26 cellular contexts compared by ENCODE assay signal in genomic region chr12:129622566-129622965, GRCh38.
"Had no signal": no experiment of that assay in that cellular context is flagged by ENCODE, and none has a peak within 500 bp of the region (broad histone marks: within the 10 kb centered on the region; RNA-seq: fewer than 3 reads in every experiment).

No MANE protein-coding gene starts in this region.

- H3K36me3 ChIP-seq: neural progenitor cell, ovary, right lobe of liver, sigmoid colon, stomach, thyroid gland, tibial nerve, upper lobe of left lung, vagina had no signal

- DNase-seq: naive thymus-derived CD4-positive, alpha-beta T cell; natural killer cell; occipital lobe; ovary; posterior cingulate gyrus; psoas muscle; right cardiac atrium; right lobe of liver; sigmoid colon; small intestine; stimulated activated CD4-positive, alpha-beta T cell treated with anti-CD3 and anti-CD28 coated beads, Interleukin-15, amount 100 ng/mL, for 24 hours; stimulated activated CD4-positive, alpha-beta T cell treated with anti-CD3 and anti-CD28 coated beads, Interleukin-2, amount 100 ng/mL, for 24 hours; stimulated activated CD4-positive, alpha-beta T cell treated with anti-CD3 and anti-CD28 coated beads, Interleukin-2, amount 100 ng/mL, for 48 hours; stimulated activated CD4-positive, alpha-beta T cell treated with anti-CD3 and anti-CD28 coated beads, Interleukin-4, amount 100 ng/mL, for 24 hours; stimulated activated naive B cell treated with anti-CD40 and anti-IgM and Interleukin-4, amounts not matched to agents 10 μg/mL and 1 μg/mL and 100 μg/mL, for 72 hours; stimulated activated naive CD4-positive, alpha-beta T cell treated with Interleukin-2 at 50 U/mL for 16 hours; stomach; thyroid gland; trophoblast cell had no signal

- ATAC-seq: naive thymus-derived CD4-positive, alpha-beta T cell; natural killer cell; psoas muscle; right cardiac atrium; right lobe of liver; stimulated activated effector memory CD8-positive, alpha-beta T cell treated with anti-CD3 and anti-CD28 coated beads, Interleukin-12 subunit alpha, Interleukin-12 subunit beta, amount 100 ng/mL, for 72 hours; stimulated activated naive B cell treated with anti-CD40 and anti-IgM and Interleukin-4, amounts not matched to agents 10 μg/mL and 1 μg/mL and 100 μg/mL, for 72 hours had no signal

- H3K27me3 ChIP-seq: neural progenitor cell, ovary, right lobe of liver, sigmoid colon, stomach, thyroid gland, tibial nerve, upper lobe of left lung, vagina had no signal

- H3K4me2 ChIP-seq: neural progenitor cell had no signal

- H3K79me2 ChIP-seq: parathyroid adenoma had no signal

- H3K9ac ChIP-seq: neural progenitor cell, parathyroid adenoma had no signal

- H2AFZ ChIP-seq: neural progenitor cell, parathyroid adenoma had no signal

- H3K27ac ChIP-seq: neural progenitor cell, ovary, parathyroid adenoma, psoas muscle, right lobe of liver, sigmoid colon, stomach, thyroid gland, tibial nerve, upper lobe of left lung, vagina had no signal

- H3K4me1 ChIP-seq: parathyroid adenoma, psoas muscle, right lobe of liver, sigmoid colon, stomach, thyroid gland, tibial nerve, upper lobe of left lung, vagina had no signal

- FAIRE-seq: small intestine, urothelium cell line had no signal

- H3K9me3 ChIP-seq: ovary, psoas muscle, right lobe of liver, thyroid gland, upper lobe of left lung, vagina had no signal

- H3K4me3 ChIP-seq: neural progenitor cell, ovary, psoas muscle, right lobe of liver, sigmoid colon, stomach, thyroid gland, tibial nerve, upper lobe of left lung, vagina had no signal
